ENCODE assay signal across 1 cellular context in the genomic region with DNA sequence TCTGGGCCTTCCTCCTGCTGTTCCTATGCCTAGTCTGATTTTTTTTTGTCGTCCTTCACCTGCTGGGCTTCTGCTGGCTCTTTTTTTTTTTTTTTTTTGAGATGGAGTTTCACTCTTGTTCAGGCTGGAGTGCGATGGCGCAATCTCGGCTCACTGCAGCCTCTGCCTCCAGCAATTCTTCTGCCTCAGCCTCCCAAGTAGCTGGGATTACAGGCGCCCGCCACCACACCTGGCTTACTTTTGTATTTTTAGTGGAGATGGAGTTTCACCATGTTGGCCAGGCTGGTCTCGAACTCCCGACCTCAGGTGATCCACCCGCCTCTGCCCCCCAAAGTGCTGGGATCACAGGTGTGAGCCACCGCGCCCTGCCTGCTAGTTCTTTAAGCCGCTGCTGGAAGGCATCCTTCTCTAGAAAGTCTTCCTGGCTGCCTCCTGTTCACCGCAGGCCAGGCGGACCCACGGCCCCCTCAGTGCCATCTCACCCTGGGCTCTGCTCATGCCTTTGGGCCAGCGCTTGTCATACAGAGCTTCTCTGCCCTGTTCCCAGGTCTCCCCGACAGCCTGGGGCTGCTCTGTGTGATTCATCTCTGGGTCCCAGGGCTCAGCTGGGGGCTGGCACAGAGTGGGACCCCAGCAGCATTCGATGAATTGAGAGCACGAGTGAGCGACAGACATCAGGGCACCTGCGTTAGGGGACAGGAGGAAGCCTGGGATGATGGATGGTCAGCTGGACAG.
TF ChIP-seq lines count a peak whose summit lies in the region.

No MANE protein-coding gene starts in this region.

TF ChIP-seq in HepG2, 621 proteins besides CTCF, POLR2A, EP300 and RAD21:
- TF ChIP-seq NRL (CRISPR knock-in tag; IDR thresholded peaks at IDR 0.05; ENCODE audit: borderline replicate concordance) (peak; percentile 54; the same call in 1 of the 2 replicates), ZNF589 (CRISPR knock-in tag; conservative IDR thresholded peaks at IDR 0.05) (no peak), MTF1 (CRISPR knock-in tag; IDR thresholded peaks at IDR 0.05) (no peak), ZNF136 (CRISPR knock-in tag; IDR thresholded peaks at IDR 0.05; ENCODE audit: low read depth) (no peak), ZNF256 (CRISPR knock-in tag; conservative IDR thresholded peaks at IDR 0.05) (no peak), TOE1 (CRISPR knock-in tag; IDR thresholded peaks at IDR 0.05) (no peak), ZNF460 (CRISPR knock-in tag; IDR thresholded peaks at IDR 0.05; ENCODE audit: borderline replicate concordance) (peak; percentile 95), CEBPB (IDR thresholded peaks at IDR 0.05; ENCODE audit: borderline replicate concordance, low read depth, low read length) (peak; percentile 77), ZNF251 (CRISPR knock-in tag; IDR thresholded peaks at IDR 0.05) (no peak), CEBPG (CRISPR knock-in tag; IDR thresholded peaks at IDR 0.05) (peak; percentile 72), RFXAP (CRISPR knock-in tag; IDR thresholded peaks at IDR 0.05; ENCODE audit: borderline replicate concordance) (no peak), KLF9 (CRISPR knock-in tag; IDR thresholded peaks at IDR 0.05; ENCODE audit: low read depth) (no peak)
- TF ChIP-seq, protein P1, sequence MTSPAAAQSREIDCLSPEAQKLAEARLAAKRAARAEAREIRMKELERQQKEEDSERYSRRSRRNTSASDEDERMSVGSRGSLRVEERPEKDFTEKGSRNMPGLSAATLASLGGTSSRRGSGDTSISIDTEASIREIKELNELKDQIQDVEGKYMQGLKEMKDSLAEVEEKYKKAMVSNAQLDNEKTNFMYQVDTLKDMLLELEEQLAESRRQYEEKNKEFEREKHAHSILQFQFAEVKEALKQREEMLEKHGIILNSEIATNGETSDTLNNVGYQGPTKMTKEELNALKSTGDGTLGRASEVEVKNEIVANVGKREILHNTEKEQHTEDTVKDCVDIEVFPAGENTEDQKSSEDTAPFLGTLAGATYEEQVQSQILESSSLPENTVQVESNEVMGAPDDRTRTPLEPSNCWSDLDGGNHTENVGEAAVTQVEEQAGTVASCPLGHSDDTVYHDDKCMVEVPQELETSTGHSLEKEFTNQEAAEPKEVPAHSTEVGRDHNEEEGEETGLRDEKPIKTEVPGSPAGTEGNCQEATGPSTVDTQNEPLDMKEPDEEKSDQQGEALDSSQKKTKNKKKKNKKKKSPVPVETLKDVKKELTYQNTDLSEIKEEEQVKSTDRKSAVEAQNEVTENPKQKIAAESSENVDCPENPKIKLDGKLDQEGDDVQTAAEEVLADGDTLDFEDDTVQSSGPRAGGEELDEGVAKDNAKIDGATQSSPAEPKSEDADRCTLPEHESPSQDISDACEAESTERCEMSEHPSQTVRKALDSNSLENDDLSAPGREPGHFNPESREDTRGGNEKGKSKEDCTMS (CRISPR knock-in tag; conservative IDR thresholded peaks at IDR 0.05) = no peak
- TF ChIP-seq, protein P2, sequence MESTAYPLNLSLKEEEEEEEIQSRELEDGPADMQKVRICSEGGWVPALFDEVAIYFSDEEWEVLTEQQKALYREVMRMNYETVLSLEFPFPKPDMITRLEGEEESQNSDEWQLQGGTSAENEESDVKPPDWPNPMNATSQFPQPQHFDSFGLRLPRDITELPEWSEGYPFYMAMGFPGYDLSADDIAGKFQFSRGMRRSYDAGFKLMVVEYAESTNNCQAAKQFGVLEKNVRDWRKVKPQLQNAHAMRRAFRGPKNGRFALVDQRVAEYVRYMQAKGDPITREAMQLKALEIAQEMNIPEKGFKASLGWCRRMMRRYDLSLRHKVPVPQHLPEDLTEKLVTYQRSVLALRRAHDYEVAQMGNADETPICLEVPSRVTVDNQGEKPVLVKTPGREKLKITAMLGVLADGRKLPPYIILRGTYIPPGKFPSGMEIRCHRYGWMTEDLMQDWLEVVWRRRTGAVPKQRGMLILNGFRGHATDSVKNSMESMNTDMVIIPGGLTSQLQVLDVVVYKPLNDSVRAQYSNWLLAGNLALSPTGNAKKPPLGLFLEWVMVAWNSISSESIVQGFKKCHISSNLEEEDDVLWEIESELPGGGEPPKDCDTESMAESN (CRISPR knock-in tag; conservative IDR thresholded peaks at IDR 0.05) = no peak
- TF ChIP-seq, protein P3, sequence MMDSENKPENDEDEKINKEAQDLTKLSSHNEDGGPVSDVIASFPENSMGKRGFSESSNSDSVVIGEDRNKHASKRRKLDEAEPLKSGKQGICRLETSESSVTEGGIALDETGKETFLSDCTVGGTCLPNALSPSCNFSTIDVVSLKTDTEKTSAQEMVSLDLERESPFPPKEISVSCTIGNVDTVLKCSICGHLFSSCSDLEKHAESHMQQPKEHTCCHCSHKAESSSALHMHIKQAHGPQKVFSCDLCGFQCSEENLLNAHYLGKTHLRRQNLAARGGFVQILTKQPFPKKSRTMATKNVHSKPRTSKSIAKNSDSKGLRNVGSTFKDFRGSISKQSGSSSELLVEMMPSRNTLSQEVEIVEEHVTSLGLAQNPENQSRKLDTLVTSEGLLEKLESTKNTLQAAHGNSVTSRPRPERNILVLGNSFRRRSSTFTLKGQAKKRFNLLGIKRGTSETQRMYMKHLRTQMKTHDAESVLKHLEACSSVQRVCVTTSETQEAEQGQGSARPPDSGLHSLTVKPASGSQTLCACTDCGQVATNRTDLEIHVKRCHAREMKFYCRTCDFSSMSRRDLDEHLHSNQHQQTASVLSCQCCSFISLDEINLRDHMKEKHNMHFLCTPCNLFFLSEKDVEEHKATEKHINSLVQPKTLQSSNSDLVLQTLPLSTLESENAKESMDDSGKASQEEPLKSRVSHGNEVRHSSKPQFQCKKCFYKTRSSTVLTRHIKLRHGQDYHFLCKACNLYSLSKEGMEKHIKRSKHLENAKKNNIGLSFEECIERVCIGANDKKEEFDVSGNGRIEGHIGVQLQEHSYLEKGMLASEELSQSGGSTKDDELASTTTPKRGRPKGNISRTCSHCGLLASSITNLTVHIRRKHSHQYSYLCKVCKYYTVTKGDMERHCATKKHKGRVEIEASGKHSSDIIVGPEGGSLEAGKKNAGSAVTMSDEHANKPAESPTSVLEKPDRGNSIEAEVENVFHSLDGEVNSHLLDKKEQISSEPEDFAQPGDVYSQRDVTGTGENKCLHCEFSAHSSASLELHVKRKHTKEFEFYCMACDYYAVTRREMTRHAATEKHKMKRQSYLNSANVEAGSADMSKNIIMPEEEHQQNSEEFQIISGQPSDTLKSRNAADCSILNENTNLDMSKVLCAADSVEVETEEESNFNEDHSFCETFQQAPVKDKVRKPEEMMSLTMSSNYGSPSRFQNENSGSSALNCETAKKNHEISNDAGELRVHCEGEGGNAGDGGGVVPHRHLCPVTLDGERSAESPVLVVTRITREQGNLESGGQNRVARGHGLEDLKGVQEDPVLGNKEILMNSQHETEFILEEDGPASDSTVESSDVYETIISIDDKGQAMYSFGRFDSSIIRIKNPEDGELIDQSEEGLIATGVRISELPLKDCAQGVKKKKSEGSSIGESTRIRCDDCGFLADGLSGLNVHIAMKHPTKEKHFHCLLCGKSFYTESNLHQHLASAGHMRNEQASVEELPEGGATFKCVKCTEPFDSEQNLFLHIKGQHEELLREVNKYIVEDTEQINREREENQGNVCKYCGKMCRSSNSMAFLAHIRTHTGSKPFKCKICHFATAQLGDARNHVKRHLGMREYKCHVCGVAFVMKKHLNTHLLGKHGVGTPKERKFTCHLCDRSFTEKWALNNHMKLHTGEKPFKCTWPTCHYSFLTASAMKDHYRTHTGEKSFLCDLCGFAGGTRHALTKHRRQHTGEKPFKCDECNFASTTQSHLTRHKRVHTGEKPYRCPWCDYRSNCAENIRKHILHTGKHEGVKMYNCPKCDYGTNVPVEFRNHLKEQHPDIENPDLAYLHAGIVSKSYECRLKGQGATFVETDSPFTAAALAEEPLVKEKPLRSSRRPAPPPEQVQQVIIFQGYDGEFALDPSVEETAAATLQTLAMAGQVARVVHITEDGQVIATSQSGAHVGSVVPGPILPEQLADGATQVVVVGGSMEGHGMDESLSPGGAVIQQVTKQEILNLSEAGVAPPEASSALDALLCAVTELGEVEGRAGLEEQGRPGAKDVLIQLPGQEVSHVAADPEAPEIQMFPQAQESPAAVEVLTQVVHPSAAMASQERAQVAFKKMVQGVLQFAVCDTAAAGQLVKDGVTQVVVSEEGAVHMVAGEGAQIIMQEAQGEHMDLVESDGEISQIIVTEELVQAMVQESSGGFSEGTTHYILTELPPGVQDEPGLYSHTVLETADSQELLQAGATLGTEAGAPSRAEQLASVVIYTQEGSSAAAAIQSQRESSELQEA (CRISPR knock-in tag; IDR thresholded peaks at IDR 0.05; ENCODE audit: not compliant biosample characterization) = no peak
- TF ChIP-seq, protein P4, sequence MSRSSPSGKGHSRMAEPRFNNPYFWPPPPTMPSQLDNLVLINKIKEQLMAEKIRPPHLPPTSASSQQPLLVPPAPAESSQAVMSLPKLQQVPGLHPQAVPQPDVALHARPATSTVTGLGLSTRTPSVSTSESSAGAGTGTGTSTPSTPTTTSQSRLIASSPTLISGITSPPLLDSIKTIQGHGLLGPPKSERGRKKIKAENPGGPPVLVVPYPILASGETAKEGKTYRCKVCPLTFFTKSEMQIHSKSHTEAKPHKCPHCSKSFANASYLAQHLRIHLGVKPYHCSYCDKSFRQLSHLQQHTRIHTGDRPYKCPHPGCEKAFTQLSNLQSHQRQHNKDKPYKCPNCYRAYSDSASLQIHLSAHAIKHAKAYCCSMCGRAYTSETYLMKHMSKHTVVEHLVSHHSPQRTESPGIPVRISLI (CRISPR knock-in tag; IDR thresholded peaks at IDR 0.05; ENCODE audit: borderline replicate concordance) = peak; percentile 80
- TF ChIP-seq, protein P5, sequence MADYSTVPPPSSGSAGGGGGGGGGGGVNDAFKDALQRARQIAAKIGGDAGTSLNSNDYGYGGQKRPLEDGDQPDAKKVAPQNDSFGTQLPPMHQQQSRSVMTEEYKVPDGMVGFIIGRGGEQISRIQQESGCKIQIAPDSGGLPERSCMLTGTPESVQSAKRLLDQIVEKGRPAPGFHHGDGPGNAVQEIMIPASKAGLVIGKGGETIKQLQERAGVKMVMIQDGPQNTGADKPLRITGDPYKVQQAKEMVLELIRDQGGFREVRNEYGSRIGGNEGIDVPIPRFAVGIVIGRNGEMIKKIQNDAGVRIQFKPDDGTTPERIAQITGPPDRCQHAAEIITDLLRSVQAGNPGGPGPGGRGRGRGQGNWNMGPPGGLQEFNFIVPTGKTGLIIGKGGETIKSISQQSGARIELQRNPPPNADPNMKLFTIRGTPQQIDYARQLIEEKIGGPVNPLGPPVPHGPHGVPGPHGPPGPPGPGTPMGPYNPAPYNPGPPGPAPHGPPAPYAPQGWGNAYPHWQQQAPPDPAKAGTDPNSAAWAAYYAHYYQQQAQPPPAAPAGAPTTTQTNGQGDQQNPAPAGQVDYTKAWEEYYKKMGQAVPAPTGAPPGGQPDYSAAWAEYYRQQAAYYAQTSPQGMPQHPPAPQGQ (CRISPR knock-in tag; IDR thresholded peaks at IDR 0.05; ENCODE audit: borderline replicate concordance) = no peak
- TF ChIP-seq, protein P6, sequence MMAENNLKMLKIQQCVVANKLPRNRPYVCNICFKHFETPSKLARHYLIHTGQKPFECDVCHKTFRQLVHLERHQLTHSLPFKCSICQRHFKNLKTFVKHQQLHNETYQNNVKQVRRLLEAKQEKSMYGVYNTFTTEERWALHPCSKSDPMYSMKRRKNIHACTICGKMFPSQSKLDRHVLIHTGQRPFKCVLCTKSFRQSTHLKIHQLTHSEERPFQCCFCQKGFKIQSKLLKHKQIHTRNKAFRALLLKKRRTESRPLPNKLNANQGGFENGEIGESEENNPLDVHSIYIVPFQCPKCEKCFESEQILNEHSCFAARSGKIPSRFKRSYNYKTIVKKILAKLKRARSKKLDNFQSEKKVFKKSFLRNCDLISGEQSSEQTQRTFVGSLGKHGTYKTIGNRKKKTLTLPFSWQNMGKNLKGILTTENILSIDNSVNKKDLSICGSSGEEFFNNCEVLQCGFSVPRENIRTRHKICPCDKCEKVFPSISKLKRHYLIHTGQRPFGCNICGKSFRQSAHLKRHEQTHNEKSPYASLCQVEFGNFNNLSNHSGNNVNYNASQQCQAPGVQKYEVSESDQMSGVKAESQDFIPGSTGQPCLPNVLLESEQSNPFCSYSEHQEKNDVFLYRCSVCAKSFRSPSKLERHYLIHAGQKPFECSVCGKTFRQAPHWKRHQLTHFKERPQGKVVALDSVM (CRISPR knock-in tag; IDR thresholded peaks at IDR 0.05) = peak; percentile 92
TF ChIP-seq in HepG2: peak in this region for 6.
